In the genomic region with DNA sequence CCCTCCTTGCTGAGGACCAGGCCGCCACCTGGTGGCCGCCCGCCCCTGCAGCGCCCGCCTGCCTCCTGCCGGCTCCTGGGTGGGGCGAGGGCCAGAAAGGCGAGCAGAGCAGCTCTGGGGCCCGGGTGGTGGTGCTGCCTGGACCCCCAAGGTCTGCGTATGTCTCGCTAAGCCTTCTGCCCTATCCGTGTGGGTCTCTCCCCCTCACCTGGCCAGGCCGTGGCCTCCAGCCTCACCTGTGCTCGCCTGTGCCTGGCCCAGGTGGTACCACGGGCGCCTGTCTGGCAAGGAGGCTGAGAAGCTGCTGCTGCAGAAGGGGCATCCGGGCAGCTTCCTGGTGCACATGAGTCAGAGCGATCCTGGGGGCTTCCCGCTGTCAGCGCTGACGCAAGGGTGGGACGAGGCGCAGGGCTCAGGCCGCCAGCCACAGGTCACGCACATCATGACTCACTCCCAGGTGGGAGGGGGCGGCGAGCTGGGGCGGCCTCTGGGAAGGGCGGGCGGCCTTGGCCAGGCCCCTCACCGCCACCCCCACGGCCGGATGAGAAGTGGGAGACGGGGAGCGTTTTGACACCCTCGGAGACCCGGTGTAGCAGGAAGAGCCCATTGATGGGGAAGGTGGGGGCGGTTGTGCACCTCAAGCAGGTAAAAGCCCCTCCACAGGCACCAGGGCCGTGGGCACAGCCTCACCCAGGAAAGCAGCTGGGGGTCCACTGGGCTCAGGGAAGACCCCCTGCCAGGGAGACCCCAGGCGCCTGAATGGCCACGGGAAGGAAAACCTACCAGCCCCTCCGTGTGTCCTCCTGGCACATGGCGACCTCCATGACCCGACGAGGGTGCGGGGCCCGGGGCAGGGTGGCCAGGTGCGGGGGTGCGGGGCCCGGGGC, we compare ENCODE assay signal across 1 cellular context.
A peak's percentile ranks its signal among the peaks of the same experiment; 100 is the strongest.
TF ChIP-seq lines count a peak whose summit lies in the region.

No MANE protein-coding gene starts in this region.

TF ChIP-seq in GM12878, 131 proteins besides CTCF, POLR2A, EP300 and RAD21 (continued from another document and continues in another):
- TF ChIP-seq CREB1 (IDR thresholded peaks at IDR 0.05; ENCODE audit: low read depth) (peak; percentile 94), SIN3A (IDR thresholded peaks at IDR 0.05; ENCODE audit: low read depth, low read length) (0 out of 2 replicates have a peak, but pooled peaks have one; percentile 46), IKZF2 (IDR thresholded peaks at IDR 0.05) (peak; percentile 80 to 93), ATF7 (IDR thresholded peaks at IDR 0.05; ENCODE audit: low read depth) (peak; percentile 90), ELK1 (IDR thresholded peaks at IDR 0.05; ENCODE audit: low read depth, low read length) (0 out of 2 replicates have a peak, but pooled peaks have one; percentile 11), BCL11A (IDR thresholded peaks at IDR 0.05; ENCODE audit: low read depth, low read length) (peak; percentile 90), IRF4 (IDR thresholded peaks at IDR 0.05; ENCODE audit: low read depth, low read length) (peak; percentile 78; the same call in 1 of the 2 replicates), CEBPB (IDR thresholded peaks at IDR 0.05; ENCODE audit: borderline replicate concordance in 1 of 2, low read depth in 2 of 2, low read length in 2 of 2) (0 out of 4 replicates have a peak, but pooled peaks of 1 of the 2 experiments have one; percentile 19), FOXM1 (IDR thresholded peaks at IDR 0.05; ENCODE audit: low read depth, low read length) (peak; percentile 96; the same call in 1 of the 2 replicates), MLLT1 (IDR thresholded peaks at IDR 0.05) (no peak; the same call in 1 of the 2 replicates), PAX5 (IDR thresholded peaks at IDR 0.05; ENCODE audit: borderline replicate concordance, low read depth, low read length) (peak; percentile 94), ZNF687 (IDR thresholded peaks at IDR 0.05) (peak; percentile 19; the same call in 1 of the 2 replicates), NR2C2 (IDR thresholded peaks at IDR 0.05; ENCODE audit: borderline replicate concordance, control insufficient read depth, insufficient read length, low read depth) (no peak), ETV6 (conservative IDR thresholded peaks at IDR 0.05 in 1 of 2, IDR thresholded peaks at IDR 0.05 in 1 of 2; ENCODE audit: borderline replicate concordance in 1 of 2, low read depth in 1 of 2) (peak in 1 of 2 experiments; percentile 85; a peak in 2 of 4 replicates), SMARCA5 (IDR thresholded peaks at IDR 0.05) (peak; percentile 97), JUNB (IDR thresholded peaks at IDR 0.05) (peak; percentile 91), TCF12 (IDR thresholded peaks at IDR 0.05; ENCODE audit: low read depth, low read length) (peak; percentile 92), CHD4 (IDR thresholded peaks at IDR 0.05) (no peak), MEF2B (IDR thresholded peaks at IDR 0.05; ENCODE audit: partially characterized antibody, poor library complexity, severe bottlenecking) (peak; percentile 69), CREM (IDR thresholded peaks at IDR 0.05; ENCODE audit: low read depth) (peak; percentile 97), POLR2AphosphoS2 (IDR thresholded peaks at IDR 0.05; ENCODE audit: low read depth, low read length) (0 out of 2 replicates have a peak, but pooled peaks have one; percentile 54), SRF (IDR thresholded peaks at IDR 0.05; ENCODE audit: low read depth in 2 of 2, low read length in 2 of 2) (peak in 1 of 2 experiments; percentile 17; a peak in 1 of 4 replicates), POU2F2 (IDR thresholded peaks at IDR 0.05; ENCODE audit: borderline replicate concordance, low read depth, low read length) (peak; percentile 42; the same call in 2 of the 3 replicates), GATAD2B (conservative IDR thresholded peaks at IDR 0.05; ENCODE audit: low read depth) (peak; percentile 92), ZBED1 (IDR thresholded peaks at IDR 0.05; ENCODE audit: borderline replicate concordance) (peak; percentile 41; the same call in 1 of the 2 replicates), BRCA1 (IDR thresholded peaks at IDR 0.05; ENCODE audit: low read depth, low read length) (no peak), MTA2 (IDR thresholded peaks at IDR 0.05; ENCODE audit: low read depth) (peak; percentile 76; the same call in 1 of the 2 replicates), ZBTB40 (IDR thresholded peaks at IDR 0.05; ENCODE audit: borderline replicate concordance) (no peak), RB1 (IDR thresholded peaks at IDR 0.05; ENCODE audit: borderline replicate concordance) (no peak), FOXK2 (IDR thresholded peaks at IDR 0.05) (peak; percentile 46; the same call in 1 of the 2 replicates), BHLHE40 (IDR thresholded peaks at IDR 0.05; ENCODE audit: borderline replicate concordance in 1 of 2, low read depth in 2 of 2, low read length in 1 of 2) (peak; percentile 77 to 94), HDAC2 (IDR thresholded peaks at IDR 0.05) (no peak), MXI1 (IDR thresholded peaks at IDR 0.05; ENCODE audit: low read depth, low read length) (no peak), SREBF1 (IDR thresholded peaks at IDR 0.05; ENCODE audit: low read length) (no peak)
- TF ChIP-seq, protein P1, sequence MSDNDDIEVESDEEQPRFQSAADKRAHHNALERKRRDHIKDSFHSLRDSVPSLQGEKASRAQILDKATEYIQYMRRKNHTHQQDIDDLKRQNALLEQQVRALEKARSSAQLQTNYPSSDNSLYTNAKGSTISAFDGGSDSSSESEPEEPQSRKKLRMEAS (IDR thresholded peaks at IDR 0.05; ENCODE audit: low read depth, low read length), result 0 out of 2 replicates have a peak, but pooled peaks have one; percentile 22
- TF ChIP-seq, protein P2, sequence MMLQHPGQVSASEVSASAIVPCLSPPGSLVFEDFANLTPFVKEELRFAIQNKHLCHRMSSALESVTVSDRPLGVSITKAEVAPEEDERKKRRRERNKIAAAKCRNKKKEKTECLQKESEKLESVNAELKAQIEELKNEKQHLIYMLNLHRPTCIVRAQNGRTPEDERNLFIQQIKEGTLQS (IDR thresholded peaks at IDR 0.05; ENCODE audit: borderline replicate concordance, extremely low read depth, low read depth, low read length), result 0 out of 2 replicates have a peak, but pooled peaks have one; percentile 18
- TF ChIP-seq, protein P3, sequence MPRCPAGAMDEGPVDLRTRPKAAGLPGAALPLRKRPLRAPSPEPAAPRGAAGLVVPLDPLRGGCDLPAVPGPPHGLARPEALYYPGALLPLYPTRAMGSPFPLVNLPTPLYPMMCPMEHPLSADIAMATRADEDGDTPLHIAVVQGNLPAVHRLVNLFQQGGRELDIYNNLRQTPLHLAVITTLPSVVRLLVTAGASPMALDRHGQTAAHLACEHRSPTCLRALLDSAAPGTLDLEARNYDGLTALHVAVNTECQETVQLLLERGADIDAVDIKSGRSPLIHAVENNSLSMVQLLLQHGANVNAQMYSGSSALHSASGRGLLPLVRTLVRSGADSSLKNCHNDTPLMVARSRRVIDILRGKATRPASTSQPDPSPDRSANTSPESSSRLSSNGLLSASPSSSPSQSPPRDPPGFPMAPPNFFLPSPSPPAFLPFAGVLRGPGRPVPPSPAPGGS (IDR thresholded peaks at IDR 0.05; ENCODE audit: borderline replicate concordance, insufficient read depth, low read depth, low read length, poor library complexity, severe bottlenecking), result peak; percentile 92
- TF ChIP-seq, protein P4, sequence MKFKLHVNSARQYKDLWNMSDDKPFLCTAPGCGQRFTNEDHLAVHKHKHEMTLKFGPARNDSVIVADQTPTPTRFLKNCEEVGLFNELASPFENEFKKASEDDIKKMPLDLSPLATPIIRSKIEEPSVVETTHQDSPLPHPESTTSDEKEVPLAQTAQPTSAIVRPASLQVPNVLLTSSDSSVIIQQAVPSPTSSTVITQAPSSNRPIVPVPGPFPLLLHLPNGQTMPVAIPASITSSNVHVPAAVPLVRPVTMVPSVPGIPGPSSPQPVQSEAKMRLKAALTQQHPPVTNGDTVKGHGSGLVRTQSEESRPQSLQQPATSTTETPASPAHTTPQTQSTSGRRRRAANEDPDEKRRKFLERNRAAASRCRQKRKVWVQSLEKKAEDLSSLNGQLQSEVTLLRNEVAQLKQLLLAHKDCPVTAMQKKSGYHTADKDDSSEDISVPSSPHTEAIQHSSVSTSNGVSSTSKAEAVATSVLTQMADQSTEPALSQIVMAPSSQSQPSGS (IDR thresholded peaks at IDR 0.05; ENCODE audit: low read length), result no peak
